23 cellular contexts compared by ENCODE assay signal in the genomic region with DNA sequence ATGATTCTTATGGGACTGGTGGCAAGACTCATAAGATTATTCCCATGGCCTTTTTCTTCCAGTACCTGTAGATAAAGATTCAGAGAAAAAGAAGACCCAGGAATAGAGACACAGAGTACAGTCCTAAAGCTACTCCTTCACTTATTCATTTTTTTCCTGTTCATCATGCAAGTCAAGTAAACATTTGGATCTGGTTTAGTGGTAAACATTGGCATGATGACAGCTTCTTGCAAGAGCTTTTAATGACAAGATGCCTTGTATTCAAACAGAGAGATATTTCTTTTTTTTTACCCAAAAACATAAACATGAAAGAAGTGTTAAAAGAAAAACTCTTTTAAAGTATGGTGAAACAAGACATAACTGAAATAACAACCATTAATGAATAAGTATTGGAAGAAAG. TPM values are rescaled to one million over a fixed set of nuclear protein-coding genes. Genes with fewer than 3 reads are reported as not detected.
"Had no signal": no experiment of that assay in that cellular context is flagged by ENCODE, and none has a peak within 500 bp of the region (broad histone marks: within the 10 kb centered on the region; RNA-seq: fewer than 3 reads in every experiment).

No MANE protein-coding gene starts in this region.

- DNase-seq: activated B cell treated with CpG ODN at 0.5 μM for 24 hours; activated CD4-positive, alpha-beta T cell treated with anti-CD3 and anti-CD28 coated beads for 1 hour; activated CD4-positive, alpha-beta T cell treated with anti-CD3 and anti-CD28 coated beads, Interleukin-2, amount 10 ng/mL, durations not matched to agents 24 days and 14 days; activated CD4-positive, alpha-beta T cell treated with anti-CD3 and anti-CD28 coated beads, Interleukin-2, amount 50 U/mL, for 48 hours; activated CD8-positive, alpha-beta memory T cell treated with anti-CD3 and anti-CD28 coated beads, Interleukin-2, amount 10 ng/mL, durations not matched to agents 7 days and 5 days; activated gamma-delta T cell treated with Interleukin-2 at 50 U/mL for 16 hours; activated naive CD8-positive, alpha-beta T cell treated with anti-CD3 and anti-CD28 coated beads for 36 hours; activated T-cell treated with anti-CD3 and anti-CD28 coated beads, Interleukin-2, amount 50 U/mL, for 48 hours; anterior cingulate cortex; MG63; NCI-H1105; NCI-H1436; NCI-H1694 treated with DMSO at 0.1 percent for 48 hours; NCI-H2029 treated with DMSO at 0.1 percent for 48 hours; NCI-H510A treated with DMSO at 0.1 percent for 48 hours; T-cell; T-helper 2 cell; T1000 had no signal

- H3K4me1 Mint-ChIP-seq: activated naive CD8-positive, alpha-beta T cell treated with anti-CD3 and anti-CD28 coated beads for 36 hours; activated T-helper 17 cell treated with anti-CD3 and anti-CD28 coated beads, Interleukin-2, amount 50 U/mL, for 72 hours; T-cell had no signal

- H3K4me2 ChIP-seq: KMS-11 had no signal

- H3K9ac ChIP-seq: KMS-11 had no signal

- H3K4me3 Mint-ChIP-seq: activated B cell treated with CpG ODN at 0.5 μM for 24 hours; activated CD4-positive, alpha-beta T cell treated with anti-CD3 and anti-CD28 coated beads, Interleukin-2, amount 10 ng/mL, durations not matched to agents 24 days and 14 days; activated CD8-positive, alpha-beta memory T cell treated with anti-CD3 and anti-CD28 coated beads, Interleukin-2, amount 10 ng/mL, durations not matched to agents 7 days and 5 days; activated naive CD4-positive, alpha-beta T cell treated with anti-CD3 and anti-CD28 coated beads, Interleukin-2, amount 10 ng/mL, durations not matched to agents 7 days and 5 days; activated naive CD8-positive, alpha-beta T cell treated with anti-CD3 and anti-CD28 coated beads for 36 hours; activated T-helper 17 cell treated with anti-CD3 and anti-CD28 coated beads, Interleukin-2, amount 50 U/mL, for 72 hours; T-cell had no signal

- H3K36me3 ChIP-seq: MG63 had no signal

- H3K9me3 Mint-ChIP-seq: activated B cell treated with CpG ODN at 0.5 μM for 24 hours; activated CD4-positive, alpha-beta T cell treated with anti-CD3 and anti-CD28 coated beads, Interleukin-2, amount 10 ng/mL, durations not matched to agents 24 days and 14 days; activated naive CD4-positive, alpha-beta T cell treated with anti-CD3 and anti-CD28 coated beads, Interleukin-2, amount 10 ng/mL, durations not matched to agents 7 days and 5 days; activated naive CD8-positive, alpha-beta T cell treated with anti-CD3 and anti-CD28 coated beads for 36 hours; activated T-helper 17 cell treated with anti-CD3 and anti-CD28 coated beads, Interleukin-2, amount 50 U/mL, for 72 hours had no signal

- H3K27ac ChIP-seq: KMS-11, SK-N-MC had no signal

- H3K4me3 ChIP-seq: MG63, SK-N-MC had no signal

- H3K27me3 Mint-ChIP-seq: activated naive CD8-positive, alpha-beta T cell treated with anti-CD3 and anti-CD28 coated beads for 36 hours had no signal

- H3K9me3 ChIP-seq: MG63 had no signal

- H3K27me3 ChIP-seq: MG63 had no signal

- H3K36me3 Mint-ChIP-seq: activated CD8-positive, alpha-beta memory T cell treated with anti-CD3 and anti-CD28 coated beads, Interleukin-2, amount 10 ng/mL, durations not matched to agents 7 days and 5 days; activated naive CD4-positive, alpha-beta T cell treated with anti-CD3 and anti-CD28 coated beads, Interleukin-2, amount 10 ng/mL, durations not matched to agents 7 days and 5 days; activated naive CD8-positive, alpha-beta T cell treated with anti-CD3 and anti-CD28 coated beads for 36 hours; T-cell had no signal

- ATAC-seq: activated CD8-positive, alpha-beta memory T cell treated with anti-CD3 and anti-CD28 coated beads, Interleukin-2, amount 10 ng/mL, durations not matched to agents 7 days and 5 days; activated T-helper 17 cell treated with anti-CD3 and anti-CD28 coated beads, Interleukin-2, amount 50 U/mL, for 72 hours; T-cell had no signal

RNA-seq across cellular contexts. Expression of gene CXCR2, which starts 20.2 kb away (rescaled TPM):
- total RNA-seq: activated B cell treated with CpG ODN at 0.5 μM for 24 hours, RPMI7951 had no signal

RNA-seq across cellular contexts. Expression of gene CXCR1, which starts 20.7 kb away (rescaled TPM):
- total RNA-seq: activated B cell treated with CpG ODN at 0.5 μM for 24 hours; activated CD4-positive, alpha-beta T cell treated with anti-CD3 and anti-CD28 coated beads, Interleukin-2, amount 10 ng/mL, durations not matched to agents 24 days and 14 days; activated naive CD8-positive, alpha-beta T cell treated with anti-CD3 and anti-CD28 coated beads for 36 hours; activated T-helper 17 cell treated with anti-CD3 and anti-CD28 coated beads, Interleukin-2, amount 50 U/mL, for 72 hours; RPMI7951 had no signal
